Comparison of ENCODE assay signal across 12 cellular contexts in the genomic region with DNA sequence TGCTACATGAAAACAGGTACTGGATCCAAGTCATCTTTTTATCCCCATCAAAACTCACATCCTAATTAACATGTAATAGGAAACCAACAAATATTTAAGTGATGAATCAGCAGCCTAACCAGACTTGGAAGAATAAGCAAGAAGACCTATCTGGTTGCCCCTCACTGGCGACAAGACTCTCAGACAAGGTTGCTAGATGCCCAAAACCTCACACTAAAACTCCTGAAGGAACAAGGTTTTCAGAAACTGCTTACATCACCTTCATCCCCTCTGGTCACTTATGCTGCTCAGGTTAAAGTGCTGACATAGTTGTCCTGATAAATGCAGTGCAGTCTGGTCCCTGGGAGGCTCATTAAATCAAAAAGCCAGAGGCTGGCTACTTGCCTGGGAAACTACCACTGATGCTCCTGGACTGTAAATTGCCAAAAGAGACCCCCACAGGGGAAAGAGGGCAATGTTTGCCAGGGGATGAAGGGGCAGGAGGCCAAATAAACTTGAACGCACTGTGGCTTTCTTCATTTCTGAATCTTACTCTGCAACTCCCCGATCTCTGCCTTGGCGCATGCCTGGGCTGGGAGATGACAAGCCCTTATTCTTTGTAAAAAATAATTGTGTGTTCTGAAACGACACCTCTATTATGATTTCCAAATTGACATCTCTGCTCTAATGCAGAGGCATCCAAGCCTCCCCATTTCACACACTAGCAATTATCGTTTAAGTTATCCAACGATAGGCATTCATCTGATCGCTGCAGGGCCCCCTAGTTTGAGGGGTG.
DNase-seq lines count a peak whose midpoint lies in the region; ATAC-seq and TF ChIP-seq lines count a peak whose summit lies in the region.
"Had no signal": no experiment of that assay in that cellular context is flagged by ENCODE, and none has a peak within 500 bp of the region (broad histone marks: within the 10 kb centered on the region; RNA-seq: fewer than 3 reads in every experiment).

No MANE protein-coding gene starts in this region.

- H3K4me1 Mint-ChIP-seq in CD8-positive, alpha-beta T cell (ENCODE audit: low read depth) = peaks cover 30% of the 10 kb centered on the region
- peaks cover 18% of the 10 kb centered on the region for H3K4me1 Mint-ChIP-seq in MCF 10A (ENCODE audit: insufficient read depth, unreplicated experiment)
- H3K4me1 Mint-ChIP-seq in activated T-helper 2 cell treated with anti-CD3 and anti-CD28 coated beads, Interferon-gamma antibody, Interleukin-2, Interleukin-4, amounts not matched to agents 10 μg/mL and 5 μg/mL and 100 μg/mL, durations not matched to agents 14 hours and 24 hours and 36 hours (ENCODE audit: low read depth) = no peaks in the 10 kb centered on the region

- H3K27me3 ChIP-seq in CD8-positive, alpha-beta T cell (ENCODE audit: insufficient read depth, low read length) = no peaks in the 10 kb centered on the region

- H3K4me3 ChIP-seq in CD8-positive, alpha-beta T cell (ENCODE audit: low read depth, low read length) = no peak overlapping the region
- H3K4me3 ChIP-seq: skin epidermis had no signal

- H3K9me3 ChIP-seq in CD8-positive, alpha-beta T cell (ENCODE audit: low read length) = no peaks in the 10 kb centered on the region

- no peak overlapping the region for H3K27ac ChIP-seq in CD8-positive, alpha-beta T cell (ENCODE audit: low read depth, low read length)

- H3K4me1 ChIP-seq in CD8-positive, alpha-beta T cell (ENCODE audit: insufficient read depth, low read length) = no peaks in the 10 kb centered on the region

- no peak for DNase-seq in CD8-positive, alpha-beta T cell
- peak; percentile 16 for DNase-seq in LoVo (ENCODE audit: low spot score)
- DNase-seq in MCF 10A (ENCODE audit: unreplicated experiment) = peak; percentile 48
- DNase-seq in kidney glomerular epithelial cell (lab: John Stamatoyannopoulos, UW) = peak; percentile 68
- DNase-seq in activated T-helper 2 cell treated with anti-CD3 and anti-CD28 coated beads, Interferon-gamma antibody, Interleukin-2, Interleukin-4, amounts not matched to agents 10 μg/mL and 5 μg/mL and 100 μg/mL, durations not matched to agents 14 hours and 24 hours and 36 hours (ENCODE audit: low spot score) = no peak
- DNase-seq in NCI-H82 treated with DMSO at 0.1 percent for 48 hours (lab: John Stamatoyannopoulos, UW; ENCODE audit: unreplicated experiment) = no peak
- DNase-seq in NK-92 treated with Interleukin-12 subunit alpha and Interleukin-12 subunit beta, amount 100 ng/mL, for 24 hours (lab: John Stamatoyannopoulos, UW) = no peak
- DNase-seq: DMS153; MM.1S; stimulated activated naive B cell treated with anti-CD40 and anti-IgM and Interleukin-4, amounts not matched to agents 10 μg/mL and 1 μg/mL and 100 μg/mL, for 72 hours had no signal

- no peaks in the 10 kb centered on the region for H3K27me3 Mint-ChIP-seq in CD8-positive, alpha-beta T cell (ENCODE audit: low read depth)
- H3K27me3 Mint-ChIP-seq in MCF 10A (ENCODE audit: insufficient read depth, unreplicated experiment) = no peaks in the 10 kb centered on the region
- no peaks in the 10 kb centered on the region for H3K27me3 Mint-ChIP-seq in activated T-helper 2 cell treated with anti-CD3 and anti-CD28 coated beads, Interferon-gamma antibody, Interleukin-2, Interleukin-4, amounts not matched to agents 10 μg/mL and 5 μg/mL and 100 μg/mL, durations not matched to agents 14 hours and 24 hours and 36 hours (ENCODE audit: low read depth)
- H3K27me3 Mint-ChIP-seq: stimulated activated naive B cell treated with anti-CD40 and anti-IgM and Interleukin-4, amounts not matched to agents 10 μg/mL and 1 μg/mL and 100 μg/mL, for 72 hours had no signal

- peaks cover 12% of the 10 kb centered on the region for H3K36me3 Mint-ChIP-seq in CD8-positive, alpha-beta T cell
- peaks cover under 1% of the 10 kb centered on the region for H3K36me3 Mint-ChIP-seq in MCF 10A (ENCODE audit: insufficient read depth, unreplicated experiment)
- H3K36me3 Mint-ChIP-seq in activated T-helper 2 cell treated with anti-CD3 and anti-CD28 coated beads, Interferon-gamma antibody, Interleukin-2, Interleukin-4, amounts not matched to agents 10 μg/mL and 5 μg/mL and 100 μg/mL, durations not matched to agents 14 hours and 24 hours and 36 hours (ENCODE audit: low read depth) = no peaks in the 10 kb centered on the region

- BruUV-seq in MCF 10A (replicated peaks; lab: Mats Ljungman, UMichigan) = no TSS peak

- ATAC-seq in CD8-positive, alpha-beta T cell = no peak
- ATAC-seq in GM18517 (IDR thresholded peaks at IDR 0.05; ENCODE audit: unreplicated experiment) = no peak

- POLR2A ChIA-PET in CD8-positive, alpha-beta T cell (lab: Charles Lee) = no interaction called here
- POLR2A ChIA-PET in MCF 10A (lab: Yijun Ruan, JAX) = no interaction called here

- no peaks in the 10 kb centered on the region for H3K36me3 ChIP-seq in CD8-positive, alpha-beta T cell (ENCODE audit: insufficient read depth, low read length)

- no peak for TF ChIP-seq CTCF in CD8-positive, alpha-beta T cell (IDR thresholded peaks at IDR 0.05)
- no peak for TF ChIP-seq CTCF in MCF 10A (IDR thresholded peaks at IDR 0.05; ENCODE audit: unreplicated experiment)

- no peaks in the 10 kb centered on the region for H3K9me3 Mint-ChIP-seq in CD8-positive, alpha-beta T cell
- no peaks in the 10 kb centered on the region for H3K9me3 Mint-ChIP-seq in MCF 10A (ENCODE audit: unreplicated experiment)
- no peaks in the 10 kb centered on the region for H3K9me3 Mint-ChIP-seq in activated T-helper 2 cell treated with anti-CD3 and anti-CD28 coated beads, Interferon-gamma antibody, Interleukin-2, Interleukin-4, amounts not matched to agents 10 μg/mL and 5 μg/mL and 100 μg/mL, durations not matched to agents 14 hours and 24 hours and 36 hours
- H3K9me3 Mint-ChIP-seq: stimulated activated naive B cell treated with anti-CD40 and anti-IgM and Interleukin-4, amounts not matched to agents 10 μg/mL and 1 μg/mL and 100 μg/mL, for 72 hours had no signal

- peak overlapping the region; percentile 25 for H3K27ac Mint-ChIP-seq in CD8-positive, alpha-beta T cell
- H3K27ac Mint-ChIP-seq in MCF 10A (ENCODE audit: low read depth, unreplicated experiment) = peak overlapping the region; percentile 85
- no peak overlapping the region for H3K27ac Mint-ChIP-seq in activated T-helper 2 cell treated with anti-CD3 and anti-CD28 coated beads, Interferon-gamma antibody, Interleukin-2, Interleukin-4, amounts not matched to agents 10 μg/mL and 5 μg/mL and 100 μg/mL, durations not matched to agents 14 hours and 24 hours and 36 hours
- H3K27ac Mint-ChIP-seq: stimulated activated naive B cell treated with anti-CD40 and anti-IgM and Interleukin-4, amounts not matched to agents 10 μg/mL and 1 μg/mL and 100 μg/mL, for 72 hours had no signal

- CTCF ChIA-PET in CD8-positive, alpha-beta T cell (lab: Charles Lee) = no interaction called here
- CTCF ChIA-PET in MCF 10A (lab: Yijun Ruan, JAX) = interaction anchor here (1.3 kb wide), 1 partner anchor 31 kb away, joined by 3 read pairs; no protein-coding TSS in a partner anchor

- H3K4me3 Mint-ChIP-seq in CD8-positive, alpha-beta T cell = no peak overlapping the region
- no peak overlapping the region for H3K4me3 Mint-ChIP-seq in MCF 10A (ENCODE audit: unreplicated experiment)
- H3K4me3 Mint-ChIP-seq in activated T-helper 2 cell treated with anti-CD3 and anti-CD28 coated beads, Interferon-gamma antibody, Interleukin-2, Interleukin-4, amounts not matched to agents 10 μg/mL and 5 μg/mL and 100 μg/mL, durations not matched to agents 14 hours and 24 hours and 36 hours (ENCODE audit: low read depth) = no peak overlapping the region
- H3K4me3 Mint-ChIP-seq: stimulated activated naive B cell treated with anti-CD40 and anti-IgM and Interleukin-4, amounts not matched to agents 10 μg/mL and 1 μg/mL and 100 μg/mL, for 72 hours had no signal

- intact Hi-C loops in CD8-positive, alpha-beta T cell (cut with DNase I, micrococcal nuclease) = no loop called here
- intact Hi-C loops in MCF 10A (cut with micrococcal nuclease) = no loop called here
- intact Hi-C loops in activated T-helper 2 cell treated with anti-CD3 and anti-CD28 coated beads, Interferon-gamma antibody, Interleukin-2, Interleukin-4, amounts not matched to agents 10 μg/mL and 5 μg/mL and 100 μg/mL, durations not matched to agents 14 hours and 24 hours and 36 hours (cut with micrococcal nuclease) = no loop called here

Comparison
In these comparisons a context has a peak if more than half of its experiments do, and no peak if none do; other contexts are left out.
1. DNase-seq: peak in LoVo (single experiment), MCF 10A (single experiment) and kidney glomerular epithelial cell (single experiment); none in CD8-positive, alpha-beta T cell (0 of 7), activated T-helper 2 cell treated with anti-CD3 and anti-CD28 coated beads, Interferon-gamma antibody, Interleukin-2, Interleukin-4, amounts not matched to agents 10 μg/mL and 5 μg/mL and 100 μg/mL, durations not matched to agents 14 hours and 24 hours and 36 hours (single experiment), NCI-H82 treated with DMSO at 0.1 percent for 48 hours (single experiment) and NK-92 treated with Interleukin-12 subunit alpha and Interleukin-12 subunit beta, amount 100 ng/mL, for 24 hours (single experiment).